Comparison of ENCODE assay signal across 1 cellular context in the genomic region with DNA sequence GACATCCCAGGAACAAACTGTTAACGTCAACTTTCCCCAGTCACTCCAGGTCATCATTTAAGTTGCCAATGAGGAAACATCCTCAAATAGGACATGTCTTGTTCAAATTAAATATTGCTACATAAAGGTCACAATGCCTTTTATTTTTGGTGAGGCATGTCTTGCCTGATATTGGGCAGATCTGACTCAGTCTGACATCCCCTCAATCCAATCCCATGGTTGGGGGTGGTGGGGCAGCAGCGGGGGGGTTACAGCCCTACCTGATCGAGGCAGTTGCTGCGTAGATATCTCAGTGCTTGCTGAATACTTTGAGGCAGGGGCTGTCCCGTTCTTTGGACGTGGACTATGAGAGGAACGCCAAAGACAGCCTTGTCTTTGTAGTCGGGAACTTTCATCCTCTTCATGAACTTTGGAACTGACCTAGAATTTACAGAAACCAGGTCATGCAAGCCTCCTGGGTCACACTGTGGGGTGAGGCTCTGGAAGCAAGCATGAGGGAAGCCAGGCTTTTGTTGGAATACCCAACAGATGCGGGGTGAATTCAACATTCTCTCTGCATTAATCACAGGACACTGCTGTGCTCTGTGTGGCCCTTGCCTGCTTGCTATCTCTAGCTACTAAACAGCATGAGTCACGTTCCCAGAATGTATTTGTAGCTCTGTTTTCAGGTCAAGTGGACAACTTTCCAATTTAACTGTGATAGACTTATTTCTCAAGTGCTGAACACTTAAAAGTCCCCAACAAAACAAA.
TF ChIP-seq lines count a peak whose summit lies in the region.

No MANE protein-coding gene starts in this region.

TF ChIP-seq in HepG2, 621 proteins besides CTCF, POLR2A, EP300 and RAD21 (continued from another document and continues in another):
- TF ChIP-seq NCOA1 (CRISPR knock-in tag; IDR thresholded peaks at IDR 0.05) (0 out of 2 replicates have a peak, but pooled peaks have one; percentile 30), MYPOP (CRISPR knock-in tag; IDR thresholded peaks at IDR 0.05) (0 out of 2 replicates have a peak, but pooled peaks have one; percentile 43), FOXA3 (CRISPR knock-in tag; IDR thresholded peaks at IDR 0.05) (peak; percentile 83), ZNF136 (CRISPR knock-in tag; IDR thresholded peaks at IDR 0.05; ENCODE audit: low read depth) (0 out of 2 replicates have a peak, but pooled peaks have one; percentile 66), RXRB (CRISPR knock-in tag; IDR thresholded peaks at IDR 0.05; ENCODE audit: borderline replicate concordance) (peak; percentile 97), FOSL1 (CRISPR knock-in tag; IDR thresholded peaks at IDR 0.05; ENCODE audit: borderline replicate concordance) (peak; percentile 96), KAT8 (CRISPR knock-in tag; IDR thresholded peaks at IDR 0.05) (peak; percentile 71), MYNN (CRISPR knock-in tag; IDR thresholded peaks at IDR 0.05; ENCODE audit: low read depth) (no peak), ZNF720 (CRISPR knock-in tag; IDR thresholded peaks at IDR 0.05) (no peak), ZNF292 (CRISPR knock-in tag; IDR thresholded peaks at IDR 0.05; ENCODE audit: borderline replicate concordance, low read depth) (peak; percentile 86; the same call in 1 of the 2 replicates), CREB1 (IDR thresholded peaks at IDR 0.05) (peak; percentile 38), CREB1 (CRISPR knock-in tag; IDR thresholded peaks at IDR 0.05) (peak; percentile 70), TFAP4 (IDR thresholded peaks at IDR 0.05; ENCODE audit: borderline replicate concordance, low read depth) (peak; percentile 81), CSRNP1 (CRISPR knock-in tag; IDR thresholded peaks at IDR 0.05) (no peak), DMAP1 (CRISPR knock-in tag; IDR thresholded peaks at IDR 0.05) (peak; percentile 67; the same call in 1 of the 2 replicates), MED1 (CRISPR knock-in tag; IDR thresholded peaks at IDR 0.05) (peak; percentile 95), ARID5B (CRISPR knock-in tag; IDR thresholded peaks at IDR 0.05) (peak; percentile 99), ZNF546 (CRISPR knock-in tag; conservative IDR thresholded peaks at IDR 0.05) (no peak), PAWR (CRISPR knock-in tag; IDR thresholded peaks at IDR 0.05; ENCODE audit: borderline replicate concordance) (no peak), PCBP1 (IDR thresholded peaks at IDR 0.05; ENCODE audit: borderline replicate concordance, low read depth, low read length) (no peak), PRPF4 (IDR thresholded peaks at IDR 0.05; ENCODE audit: low read depth, low read length, poor library complexity, severe bottlenecking) (no peak), ZNF143 (CRISPR knock-in tag; IDR thresholded peaks at IDR 0.05) (no peak), KMT2B (CRISPR knock-in tag; IDR thresholded peaks at IDR 0.05) (peak; percentile 36; the same call in 1 of the 2 replicates), ZNF501 (CRISPR knock-in tag; IDR thresholded peaks at IDR 0.05) (0 out of 2 replicates have a peak, but pooled peaks have one; percentile 40), ERF (CRISPR knock-in tag; IDR thresholded peaks at IDR 0.05) (peak; percentile 83), TARDBP (CRISPR knock-in tag; IDR thresholded peaks at IDR 0.05) (peak; percentile 90), ZBTB7A (CRISPR knock-in tag; IDR thresholded peaks at IDR 0.05) (peak; percentile 52; the same call in 1 of the 2 replicates), ZMYM3 (CRISPR knock-in tag; IDR thresholded peaks at IDR 0.05) (peak; percentile 71; the same call in 1 of the 2 replicates), RCOR2 (CRISPR knock-in tag; IDR thresholded peaks at IDR 0.05) (peak; percentile 88), NFIC (IDR thresholded peaks at IDR 0.05; ENCODE audit: low read length) (peak; percentile 75; the same call in 1 of the 2 replicates), IRF2 (CRISPR knock-in tag; IDR thresholded peaks at IDR 0.05) (peak; percentile 75), NONO (IDR thresholded peaks at IDR 0.05) (no peak), NONO (CRISPR knock-in tag; conservative IDR thresholded peaks at IDR 0.05) (peak; percentile 69; the same call in 1 of the 2 replicates), POLR2AphosphoS5 (IDR thresholded peaks at IDR 0.05; ENCODE audit: low read depth, low read length) (no peak), ISL2 (CRISPR knock-in tag; IDR thresholded peaks at IDR 0.05) (peak; percentile 80), CCDC6 (CRISPR knock-in tag; IDR thresholded peaks at IDR 0.05) (0 out of 2 replicates have a peak, but pooled peaks have one; percentile 27), JUNB (CRISPR knock-in tag; IDR thresholded peaks at IDR 0.05; ENCODE audit: borderline replicate concordance) (peak; percentile 91), ZBTB20 (CRISPR knock-in tag; IDR thresholded peaks at IDR 0.05; ENCODE audit: borderline replicate concordance, low read depth) (peak; percentile 22; the same call in 1 of the 2 replicates), RELA (CRISPR knock-in tag; IDR thresholded peaks at IDR 0.05) (no peak), KLF6 (CRISPR knock-in tag; IDR thresholded peaks at IDR 0.05) (0 out of 2 replicates have a peak, but pooled peaks have one; percentile 66), ATF1 (CRISPR knock-in tag; IDR thresholded peaks at IDR 0.05) (peak; percentile 72), TCF7 (IDR thresholded peaks at IDR 0.05; ENCODE audit: low read depth) (peak; percentile 93)
- TF ChIP-seq, protein P1, sequence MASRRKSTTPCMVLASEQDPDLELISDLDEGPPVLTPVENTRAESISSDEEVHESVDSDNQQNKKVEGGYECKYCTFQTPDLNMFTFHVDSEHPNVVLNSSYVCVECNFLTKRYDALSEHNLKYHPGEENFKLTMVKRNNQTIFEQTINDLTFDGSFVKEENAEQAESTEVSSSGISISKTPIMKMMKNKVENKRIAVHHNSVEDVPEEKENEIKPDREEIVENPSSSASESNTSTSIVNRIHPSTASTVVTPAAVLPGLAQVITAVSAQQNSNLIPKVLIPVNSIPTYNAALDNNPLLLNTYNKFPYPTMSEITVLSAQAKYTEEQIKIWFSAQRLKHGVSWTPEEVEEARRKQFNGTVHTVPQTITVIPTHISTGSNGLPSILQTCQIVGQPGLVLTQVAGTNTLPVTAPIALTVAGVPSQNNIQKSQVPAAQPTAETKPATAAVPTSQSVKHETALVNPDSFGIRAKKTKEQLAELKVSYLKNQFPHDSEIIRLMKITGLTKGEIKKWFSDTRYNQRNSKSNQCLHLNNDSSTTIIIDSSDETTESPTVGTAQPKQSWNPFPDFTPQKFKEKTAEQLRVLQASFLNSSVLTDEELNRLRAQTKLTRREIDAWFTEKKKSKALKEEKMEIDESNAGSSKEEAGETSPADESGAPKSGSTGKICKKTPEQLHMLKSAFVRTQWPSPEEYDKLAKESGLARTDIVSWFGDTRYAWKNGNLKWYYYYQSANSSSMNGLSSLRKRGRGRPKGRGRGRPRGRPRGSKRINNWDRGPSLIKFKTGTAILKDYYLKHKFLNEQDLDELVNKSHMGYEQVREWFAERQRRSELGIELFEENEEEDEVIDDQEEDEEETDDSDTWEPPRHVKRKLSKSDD (CRISPR knock-in tag; IDR thresholded peaks at IDR 0.05; ENCODE audit: low read depth): 0 out of 2 replicates have a peak, but pooled peaks have one; percentile 56
- TF ChIP-seq, protein P2, sequence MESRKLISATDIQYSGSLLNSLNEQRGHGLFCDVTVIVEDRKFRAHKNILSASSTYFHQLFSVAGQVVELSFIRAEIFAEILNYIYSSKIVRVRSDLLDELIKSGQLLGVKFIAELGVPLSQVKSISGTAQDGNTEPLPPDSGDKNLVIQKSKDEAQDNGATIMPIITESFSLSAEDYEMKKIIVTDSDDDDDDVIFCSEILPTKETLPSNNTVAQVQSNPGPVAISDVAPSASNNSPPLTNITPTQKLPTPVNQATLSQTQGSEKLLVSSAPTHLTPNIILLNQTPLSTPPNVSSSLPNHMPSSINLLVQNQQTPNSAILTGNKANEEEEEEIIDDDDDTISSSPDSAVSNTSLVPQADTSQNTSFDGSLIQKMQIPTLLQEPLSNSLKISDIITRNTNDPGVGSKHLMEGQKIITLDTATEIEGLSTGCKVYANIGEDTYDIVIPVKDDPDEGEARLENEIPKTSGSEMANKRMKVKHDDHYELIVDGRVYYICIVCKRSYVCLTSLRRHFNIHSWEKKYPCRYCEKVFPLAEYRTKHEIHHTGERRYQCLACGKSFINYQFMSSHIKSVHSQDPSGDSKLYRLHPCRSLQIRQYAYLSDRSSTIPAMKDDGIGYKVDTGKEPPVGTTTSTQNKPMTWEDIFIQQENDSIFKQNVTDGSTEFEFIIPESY (CRISPR knock-in tag; IDR thresholded peaks at IDR 0.05): peak; percentile 73; the same call in 1 of the 2 replicates
- TF ChIP-seq, protein P3, sequence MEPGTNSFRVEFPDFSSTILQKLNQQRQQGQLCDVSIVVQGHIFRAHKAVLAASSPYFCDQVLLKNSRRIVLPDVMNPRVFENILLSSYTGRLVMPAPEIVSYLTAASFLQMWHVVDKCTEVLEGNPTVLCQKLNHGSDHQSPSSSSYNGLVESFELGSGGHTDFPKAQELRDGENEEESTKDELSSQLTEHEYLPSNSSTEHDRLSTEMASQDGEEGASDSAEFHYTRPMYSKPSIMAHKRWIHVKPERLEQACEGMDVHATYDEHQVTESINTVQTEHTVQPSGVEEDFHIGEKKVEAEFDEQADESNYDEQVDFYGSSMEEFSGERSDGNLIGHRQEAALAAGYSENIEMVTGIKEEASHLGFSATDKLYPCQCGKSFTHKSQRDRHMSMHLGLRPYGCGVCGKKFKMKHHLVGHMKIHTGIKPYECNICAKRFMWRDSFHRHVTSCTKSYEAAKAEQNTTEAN (CRISPR knock-in tag; conservative IDR thresholded peaks at IDR 0.05): peak; percentile 77; the same call in 1 of the 2 replicates
- TF ChIP-seq, protein P4, sequence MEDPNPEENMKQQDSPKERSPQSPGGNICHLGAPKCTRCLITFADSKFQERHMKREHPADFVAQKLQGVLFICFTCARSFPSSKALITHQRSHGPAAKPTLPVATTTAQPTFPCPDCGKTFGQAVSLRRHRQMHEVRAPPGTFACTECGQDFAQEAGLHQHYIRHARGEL (CRISPR knock-in tag; IDR thresholded peaks at IDR 0.05): no peak
- TF ChIP-seq, protein P5, sequence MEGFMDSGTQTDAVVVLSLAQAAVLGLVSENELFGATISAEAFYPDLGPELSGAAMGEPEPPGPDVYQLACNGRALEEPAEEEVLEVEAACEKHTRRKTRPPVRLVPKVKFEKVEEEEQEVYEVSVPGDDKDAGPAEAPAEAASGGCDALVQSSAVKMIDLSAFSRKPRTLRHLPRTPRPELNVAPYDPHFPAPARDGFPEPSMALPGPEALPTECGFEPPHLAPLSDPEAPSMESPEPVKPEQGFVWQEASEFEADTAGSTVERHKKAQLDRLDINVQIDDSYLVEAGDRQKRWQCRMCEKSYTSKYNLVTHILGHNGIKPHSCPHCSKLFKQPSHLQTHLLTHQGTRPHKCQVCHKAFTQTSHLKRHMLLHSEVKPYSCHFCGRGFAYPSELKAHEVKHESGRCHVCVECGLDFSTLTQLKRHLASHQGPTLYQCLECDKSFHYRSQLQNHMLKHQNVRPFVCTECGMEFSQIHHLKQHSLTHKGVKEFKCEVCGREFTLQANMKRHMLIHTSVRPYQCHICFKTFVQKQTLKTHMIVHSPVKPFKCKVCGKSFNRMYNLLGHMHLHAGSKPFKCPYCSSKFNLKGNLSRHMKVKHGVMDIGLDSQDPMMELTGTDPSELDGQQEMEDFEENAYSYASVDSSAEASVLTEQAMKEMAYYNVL (CRISPR knock-in tag; IDR thresholded peaks at IDR 0.05; ENCODE audit: borderline replicate concordance): peak; percentile 95; the same call in 1 of the 2 replicates
